8 cellular contexts compared by ENCODE assay signal in the genomic region with DNA sequence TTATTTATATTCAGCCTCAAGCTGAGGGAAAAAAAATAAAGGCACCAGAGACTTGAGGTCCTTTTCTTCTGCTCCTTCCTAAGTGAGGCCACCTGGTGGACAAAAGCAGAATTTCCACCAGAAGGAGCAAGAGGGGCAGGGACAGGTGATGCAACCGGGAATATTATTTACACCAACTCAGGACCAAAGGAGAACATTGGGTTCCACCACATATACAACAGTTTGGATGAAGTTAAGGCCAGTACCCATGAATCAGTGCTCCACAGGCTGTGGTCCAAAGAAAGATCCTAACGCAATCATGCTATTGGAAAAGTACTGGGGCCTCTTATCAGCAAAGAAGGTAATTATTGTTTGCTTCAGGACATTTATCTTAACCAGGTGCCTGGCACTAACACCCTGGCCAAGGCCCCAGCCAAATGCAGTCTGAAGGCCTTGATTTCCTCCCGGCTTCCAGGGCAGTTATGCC. TPM values are rescaled to one million over a fixed set of nuclear protein-coding genes. Genes with fewer than 3 reads are reported as not detected.
DNase-seq lines count a peak whose midpoint lies in the region; ATAC-seq and TF ChIP-seq lines count a peak whose summit lies in the region.

No MANE protein-coding gene starts in this region.

- intact Hi-C loops in left colon (cut with DNase I, micrococcal nuclease): loop anchor here in 1 of 2 donors (5.0 kb wide), 1 partner anchor 59 kb away; a partner anchor contains a TSS

- H3K9me3 ChIP-seq in WERI-Rb-1 (ENCODE audit: severe bottlenecking): no peaks in the 10 kb centered on the region

- ATAC-seq in activated CD4-positive, CD25-positive, alpha-beta regulatory T cell treated with anti-CD3 and anti-CD28 coated beads, Interleukin-2, amount 50 U/mL, for 24 hours: no peak
- peak; percentile 47 for ATAC-seq in left colon
- ATAC-seq in HG02610 (IDR thresholded peaks at IDR 0.05; ENCODE audit: unreplicated experiment): no peak

- H3K36me3 ChIP-seq in WERI-Rb-1: no peaks in the 10 kb centered on the region

- peak; percentile 3 to 57 (median 8) for DNase-seq in activated CD4-positive, CD25-positive, alpha-beta regulatory T cell (lab: John Stamatoyannopoulos, UW)
- DNase-seq in NCI-H187 (lab: John Stamatoyannopoulos, UW) (peak; percentile 5 to 23), WERI-Rb-1 (peak; percentile 78), cerebellar cortex (ENCODE audit: low spot score) (peak; percentile 83), left colon (peak; percentile 79 to 83)
- DNase-seq in stimulated activated CD4-positive, alpha-beta T cell treated with anti-CD3 and anti-CD28 coated beads, Interleukin-4, amount 100 ng/mL, for 1 hour: peak; percentile 51

- peak; percentile 63 for TF ChIP-seq CTCF in WERI-Rb-1 (IDR thresholded peaks at IDR 0.05; ENCODE audit: low read depth, low read length)

- H3K27ac ChIP-seq in WERI-Rb-1: no peak overlapping the region

- peaks cover 18% of the 10 kb centered on the region for H3K27me3 ChIP-seq in WERI-Rb-1 (ENCODE audit: insufficient read depth, low read depth, severe bottlenecking)

- no peak overlapping the region for H3K4me3 ChIP-seq in WERI-Rb-1 (ENCODE audit: low read depth, low read length)

RNA-seq across cellular contexts. Expression of a gene that starts 57.4 kb away (rescaled TPM):
- total RNA-seq in left colon: 100 to 1,000 TPM in 1 of 2 donors, 10 to 100 TPM in 1; 33.0 to 106 TPM

RNA-seq across cellular contexts. Expression of a gene that starts 59.3 kb away (rescaled TPM):
- not detected for total RNA-seq in left colon

Comparison
In these comparisons a context has a peak if more than half of its experiments do, and no peak if none do; other contexts are left out.
1. DNase-seq: peak in every context shown above with its lines; median percentile 83 in cerebellar cortex; 81 in left colon; 78 in WERI-Rb-1; 51 in stimulated activated CD4-positive, alpha-beta T cell treated with anti-CD3 and anti-CD28 coated beads, Interleukin-4, amount 100 ng/mL, for 1 hour; 14 in NCI-H187; 8 in activated CD4-positive, CD25-positive, alpha-beta regulatory T cell.